In genomic region chr3:17969244-17969643, GRCh38 we compare ENCODE assay signal across 22 cellular contexts.
"Had no signal": no experiment of that assay in that cellular context is flagged by ENCODE, and none has a peak within 500 bp of the region (broad histone marks: within the 10 kb centered on the region; RNA-seq: fewer than 3 reads in every experiment).

No MANE protein-coding gene starts in this region.

- H3K36me3 ChIP-seq: left ventricle myocardium inferior, pancreas, prostate gland, suprapubic skin, thoracic aorta, tibial artery, upper lobe of right lung had no signal

- H3K4me3 ChIP-seq: left ventricle myocardium inferior, lung, pancreas, prostate gland, skin epidermis, suprapubic skin, thoracic aorta, tibial artery, upper lobe of right lung had no signal

- DNase-seq: hypothalamus; immature natural killer cell; left ventricle myocardium inferior; midbrain; naive thymus-derived CD8-positive, alpha-beta T cell; nucleus accumbens; pancreas; posterior cingulate gyrus; retina; right cardiac atrium; stimulated activated CD4-positive, alpha-beta T cell treated with anti-CD3 and anti-CD28 coated beads, Interleukin-12 subunit alpha, Interleukin-12 subunit beta, amount 100 ng/mL, for 4 hours; stimulated activated CD4-positive, alpha-beta T cell treated with anti-CD3 and anti-CD28 coated beads, Interleukin-15, amount 100 ng/mL, for 24 hours; stimulated activated CD4-positive, alpha-beta T cell treated with anti-CD3 and anti-CD28 coated beads, Interleukin-4, amount 100 ng/mL, for 24 hours; stimulated activated naive CD4-positive, alpha-beta T cell; tibial artery; trophoblast cell; upper lobe of right lung had no signal

- H3K27me3 ChIP-seq: pancreas, suprapubic skin, tibial artery, upper lobe of right lung had no signal

- H3K4me1 ChIP-seq: left ventricle myocardium inferior, prostate gland, suprapubic skin, tibial artery, upper lobe of right lung had no signal

- H3K9me3 ChIP-seq: left ventricle myocardium inferior, pancreas, prostate gland, suprapubic skin, thoracic aorta, tibial artery, upper lobe of right lung had no signal

- H3K27ac ChIP-seq: left ventricle myocardium inferior, pancreas, prostate gland, skin epidermis, suprapubic skin, thoracic aorta, tibial artery, upper lobe of right lung had no signal
